Comparison of ENCODE assay signal across 8 cellular contexts in genomic region chr15:64651573-64652260, GRCh38.
DNase-seq lines count a peak whose midpoint lies in the region; ATAC-seq, FAIRE-seq and TF ChIP-seq lines count a peak whose summit lies in the region.

No MANE protein-coding gene starts in this region.

- intact Hi-C loops in CD8-positive, alpha-beta T cell (cut with DNase I, micrococcal nuclease), result loop anchor here (1.0 to 5.0 kb wide), 4 partner anchors 17 to 439 kb away; no protein-coding TSS in a partner anchor

- CTCF ChIA-PET in CD8-positive, alpha-beta T cell (lab: Charles Lee), result interaction anchor here (0.6 to 4.2 kb wide), 8 partner anchors 16 to 225 kb away, joined by 3 to 74 read pairs (median 3); partner anchors contain the start of gene ZNF609

- POLR2A ChIA-PET in CD8-positive, alpha-beta T cell (lab: Charles Lee), result interaction anchor here (0.6 to 1.6 kb wide), 13 partner anchors 17 to 264 kb away, joined by 3 to 4 read pairs (median 3); partner anchors contain the start of gene ZNF609

- H3K36me3 ChIP-seq in CD8-positive, alpha-beta T cell (ENCODE audit: insufficient read depth, low read length), result no peaks in the 10 kb centered on the region
- H3K36me3 ChIP-seq in HUES48 (ENCODE audit: control insufficient read depth, insufficient read depth, low read length) (no peaks in the 10 kb centered on the region), thymus (ENCODE audit: control insufficient read depth, insufficient read depth) (peaks cover under 1% of the 10 kb centered on the region)

- no peaks in the 10 kb centered on the region for H3K9me3 ChIP-seq in CD8-positive, alpha-beta T cell (ENCODE audit: low read length)
- H3K9me3 ChIP-seq in HUES48 (ENCODE audit: control insufficient read depth, insufficient read depth, low read length), result no peaks in the 10 kb centered on the region
- no peaks in the 10 kb centered on the region for H3K9me3 ChIP-seq in thymus (ENCODE audit: control insufficient read depth)

- H3K9me3 Mint-ChIP-seq in CD8-positive, alpha-beta T cell, result no peaks in the 10 kb centered on the region

- H3K36me3 Mint-ChIP-seq in CD8-positive, alpha-beta T cell, result peaks cover 3% of the 10 kb centered on the region

- no peak overlapping the region for H3K4me3 ChIP-seq in CD8-positive, alpha-beta T cell (ENCODE audit: low read depth, low read length)
- H3K4me3 ChIP-seq in HUES48 (ENCODE audit: low read depth, low read length) (no peak overlapping the region), thymus (ENCODE audit: low read length) (no peak overlapping the region)

- no peak overlapping the region for H3K9ac ChIP-seq in HUES48 (ENCODE audit: low read depth, low read length)

- H3K4me1 ChIP-seq in CD8-positive, alpha-beta T cell (ENCODE audit: insufficient read depth, low read length), result peaks cover 35% of the 10 kb centered on the region
- peaks cover 16% of the 10 kb centered on the region for H3K4me1 ChIP-seq in HUES48 (ENCODE audit: control insufficient read depth, insufficient read depth, low read length)
- H3K4me1 ChIP-seq in thymus (ENCODE audit: control insufficient read depth, insufficient read depth, low read length), result peaks cover 8% of the 10 kb centered on the region

- peak; percentile 85 for FAIRE-seq in islet of Langerhans (lab: Jason Lieb, UNC)

- H3K27me3 ChIP-seq in CD8-positive, alpha-beta T cell (ENCODE audit: insufficient read depth, low read length), result no peaks in the 10 kb centered on the region
- H3K27me3 ChIP-seq in HUES48 (ENCODE audit: control insufficient read depth, insufficient read depth, low read length), result no peaks in the 10 kb centered on the region
- no peaks in the 10 kb centered on the region for H3K27me3 ChIP-seq in thymus (ENCODE audit: control insufficient read depth, insufficient read depth)

- WGBS in thymus, result 45% methylated on average over 4 of the region's 4 CpGs

- DNase-seq in CD8-positive, alpha-beta T cell, result peak; percentile 5 to 62 (median 32)
- DNase-seq in activated CD4-positive, alpha-beta T cell treated with anti-CD3 and anti-CD28 coated beads, Interleukin-2, amount 50 U/mL, for 1 hour, result peak; percentile 39
- DNase-seq in foreskin melanocyte (no peak), DMS79 (lab: John Stamatoyannopoulos, UW) (no peak)

- H3K27me3 Mint-ChIP-seq in CD8-positive, alpha-beta T cell (ENCODE audit: low read depth), result no peaks in the 10 kb centered on the region

- peak overlapping the region; percentile 74 for H3K4me3 Mint-ChIP-seq in CD8-positive, alpha-beta T cell

- H3K27ac ChIP-seq in CD8-positive, alpha-beta T cell (ENCODE audit: low read depth, low read length), result peak overlapping the region; percentile 4
- peak overlapping the region; percentile 30 for H3K27ac ChIP-seq in HUES48 (ENCODE audit: low read depth, low read length)
- peak overlapping the region; percentile 64 for H3K27ac ChIP-seq in thymus (ENCODE audit: low read depth)

- no peak for TF ChIP-seq CTCF in CD8-positive, alpha-beta T cell (IDR thresholded peaks at IDR 0.05)

- H3K4me1 Mint-ChIP-seq in CD8-positive, alpha-beta T cell (ENCODE audit: low read depth), result peaks cover 50% of the 10 kb centered on the region

- ATAC-seq in CD8-positive, alpha-beta T cell, result peak; percentile 94
- ATAC-seq in GM21360 (IDR thresholded peaks at IDR 0.05; ENCODE audit: unreplicated experiment), result peak; percentile 82

- peak overlapping the region; percentile 95 for H3K27ac Mint-ChIP-seq in CD8-positive, alpha-beta T cell

Comparison
In these comparisons a context has a peak if more than half of its experiments do, and no peak if none do; other contexts are left out.
1. DNase-seq: peak in CD8-positive, alpha-beta T cell (7 of 7) and activated CD4-positive, alpha-beta T cell treated with anti-CD3 and anti-CD28 coated beads, Interleukin-2, amount 50 U/mL, for 1 hour (single experiment); none in foreskin melanocyte (single experiment) and DMS79 (single experiment).
2. H3K27ac ChIP-seq: peak in every context shown above with its lines; median percentile 64 in thymus; 30 in HUES48; 4 in CD8-positive, alpha-beta T cell.